In the genomic region with DNA sequence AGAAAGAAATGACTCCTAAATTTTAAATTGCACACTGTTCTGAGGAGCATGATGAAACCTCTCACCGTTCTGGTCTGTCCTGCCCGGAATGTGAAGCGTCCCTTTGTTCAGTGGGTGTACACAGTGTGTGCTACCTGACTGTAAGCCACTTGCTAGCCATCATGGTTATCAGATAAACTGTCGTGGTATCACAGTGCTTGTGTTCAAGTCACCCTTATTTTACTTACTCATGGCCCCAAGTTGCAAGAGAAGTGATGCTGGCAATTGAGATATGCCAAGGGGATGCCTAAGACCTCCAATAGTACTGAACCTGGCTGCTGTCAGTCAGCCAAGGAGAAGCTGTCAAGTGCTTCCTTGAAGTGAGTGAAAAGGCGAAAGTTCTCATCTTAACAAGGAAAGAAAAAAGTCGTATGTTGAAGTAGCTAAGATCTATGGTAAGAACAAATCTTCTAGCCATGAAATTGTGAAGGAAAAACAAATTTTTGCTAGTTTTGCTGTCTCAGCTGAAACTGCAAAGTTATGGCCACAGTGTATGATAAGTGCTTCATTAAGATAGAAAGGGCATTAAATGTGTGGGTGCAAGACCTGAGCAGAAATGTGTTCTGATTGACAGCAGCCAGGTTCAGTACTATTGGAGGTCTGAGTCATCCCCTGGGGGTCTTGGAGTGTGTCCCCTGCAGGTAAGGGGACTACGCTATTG, we compare ENCODE assay signal across 19 cellular contexts. TPM values are rescaled to one million over a fixed set of nuclear protein-coding genes. Genes with fewer than 3 reads are reported as not detected.
DNase-seq lines count a peak whose midpoint lies in the region; ATAC-seq, FAIRE-seq and TF ChIP-seq lines count a peak whose summit lies in the region.
"Had no signal": no experiment of that assay in that cellular context is flagged by ENCODE, and none has a peak within 500 bp of the region (broad histone marks: within the 10 kb centered on the region; RNA-seq: fewer than 3 reads in every experiment).

No MANE protein-coding gene starts in this region.

- H3K79me2 ChIP-seq in K562 (ENCODE audit: control insufficient read depth, insufficient read depth, low read length), result no peaks in the 10 kb centered on the region

- ATAC-seq in K562, result no peak

- in situ Hi-C loops in K562 (cut with MboI), result no loop called here

- no peak for DNase-seq in activated naive CD4-positive, alpha-beta T cell treated with anti-CD3 and anti-CD28 coated beads, Interleukin-2, amount 10 ng/mL, durations not matched to agents 7 days and 5 days
- DNase-seq in activated naive CD4-positive, alpha-beta T cell treated with anti-CD3 and anti-CD28 coated beads for 36 hours, result no peak
- DNase-seq in HTR-8/SVneo (ENCODE audit: insufficient read length, low spot score), result no peak
- DNase-seq in K562 (ENCODE audit: extremely low read depth in 1 of 4, low spot score in 3 of 4), result no peak
- peak; percentile 14 for DNase-seq in stimulated activated CD8-positive, alpha-beta memory T cell treated with anti-CD3 and anti-CD28 coated beads, Interleukin-4, amount 100 ng/mL, for 48 hours
- DNase-seq in NCI-H82 (lab: John Stamatoyannopoulos, UW), result no peak
- DNase-seq in HCEC 1CT, result no peak
- DNase-seq in chondrocyte (ENCODE audit: low spot score), result no peak
- DNase-seq: CD8-positive, alpha-beta memory T cell; DMS53; left ventricle myocardium inferior; NCI-H526 had no signal

- no peak overlapping the region for H2AFZ ChIP-seq in K562 (ENCODE audit: low read depth, low read length)

- intact Hi-C loops in activated naive CD4-positive, alpha-beta T cell treated with anti-CD3 and anti-CD28 coated beads for 36 hours (cut with micrococcal nuclease), result no loop called here
- intact Hi-C loops in K562 (cut with micrococcal nuclease), result no loop called here

- H3K4me1 Mint-ChIP-seq in activated naive CD4-positive, alpha-beta T cell treated with anti-CD3 and anti-CD28 coated beads, Interleukin-2, amount 10 ng/mL, durations not matched to agents 7 days and 5 days, result peaks cover 64% of the 10 kb centered on the region
- H3K4me1 Mint-ChIP-seq in activated naive CD4-positive, alpha-beta T cell treated with anti-CD3 and anti-CD28 coated beads for 36 hours (ENCODE audit: low read depth), result peaks cover 25% of the 10 kb centered on the region
- peaks cover 30% of the 10 kb centered on the region for H3K4me1 Mint-ChIP-seq in chondrocyte (ENCODE audit: low read depth)

- CTCF ChIA-PET in activated naive CD4-positive, alpha-beta T cell treated with anti-CD3 and anti-CD28 coated beads, Interleukin-2, amount 10 ng/mL, durations not matched to agents 7 days and 5 days (lab: Charles Lee), result interaction anchor here (0.9 to 1.4 kb wide), 3 partner anchors 31 to 141 kb away, joined by 3 to 4 read pairs (median 3); no protein-coding TSS in a partner anchor
- CTCF ChIA-PET in activated naive CD4-positive, alpha-beta T cell treated with anti-CD3 and anti-CD28 coated beads for 36 hours (lab: Charles Lee), result interaction anchor here (1.3 kb wide), 1 partner anchor 33 kb away, joined by 3 read pairs; no protein-coding TSS in a partner anchor
- CTCF ChIA-PET in K562 (lab: Yijun Ruan, JAX; ENCODE audit: low intra/inter-chr PET ratio), result interaction anchor here (0.6 kb wide), 1 partner anchor 791 kb away, joined by 4 read pairs; no protein-coding TSS in a partner anchor

- BruUV-seq in K562 (replicated peaks; lab: Mats Ljungman, UMichigan), result no TSS peak

- H3K4me2 ChIP-seq in K562 (ENCODE audit: insufficient read depth, low read length), result no peak overlapping the region

- H3K9me1 ChIP-seq in K562 (ENCODE audit: control insufficient read depth, insufficient read depth, low read length), result no peaks in the 10 kb centered on the region

- TF ChIP-seq CTCF in K562 (IDR thresholded peaks at IDR 0.05 in 2 of 3, conservative IDR thresholded peaks at IDR 0.05 in 1 of 3; ENCODE audit: insufficient read depth in 2 of 3, low read depth in 1 of 3, low read length in 3 of 3), result no peak
- no peak for TF ChIP-seq CTCF in chondrocyte (IDR thresholded peaks at IDR 0.05)

- H3K9me3 Mint-ChIP-seq in activated naive CD4-positive, alpha-beta T cell treated with anti-CD3 and anti-CD28 coated beads, Interleukin-2, amount 10 ng/mL, durations not matched to agents 7 days and 5 days, result no peaks in the 10 kb centered on the region
- H3K9me3 Mint-ChIP-seq in activated naive CD4-positive, alpha-beta T cell treated with anti-CD3 and anti-CD28 coated beads for 36 hours, result no peaks in the 10 kb centered on the region
- H3K9me3 Mint-ChIP-seq in chondrocyte (ENCODE audit: low read depth), result no peaks in the 10 kb centered on the region
- H3K9me3 Mint-ChIP-seq: activated naive CD4-positive, alpha-beta T cell treated with anti-CD3 and anti-CD28 coated beads, Interleukin-2, amount 50 U/mL, for 24 hours; CD8-positive, alpha-beta memory T cell had no signal

- H3K9ac ChIP-seq in K562 (ENCODE audit: insufficient read depth in 1 of 2, low read depth in 2 of 2, low read length in 2 of 2), result no peak overlapping the region

- no peak for TF ChIP-seq EP300 in K562 (IDR thresholded peaks at IDR 0.05; ENCODE audit: low read length)

- H3K9me3 ChIP-seq in K562 (replicated peaks; ENCODE audit: control insufficient read depth, insufficient read depth, low read depth, low read length), result no peaks in the 10 kb centered on the region
- H3K9me3 ChIP-seq: left ventricle myocardium inferior, right atrium auricular region, vagina had no signal

- FAIRE-seq in HTR-8/SVneo (lab: Jason Lieb, UNC) (peak; percentile 59), K562 (lab: Jason Lieb, UNC) (no peak)

- POLR2A ChIA-PET in K562 (lab: Yijun Ruan, JAX), result no interaction called here

- no peak overlapping the region for H3K4me3 Mint-ChIP-seq in activated naive CD4-positive, alpha-beta T cell treated with anti-CD3 and anti-CD28 coated beads, Interleukin-2, amount 10 ng/mL, durations not matched to agents 7 days and 5 days
- H3K4me3 Mint-ChIP-seq in activated naive CD4-positive, alpha-beta T cell treated with anti-CD3 and anti-CD28 coated beads for 36 hours, result no peak overlapping the region
- H3K4me3 Mint-ChIP-seq in chondrocyte (ENCODE audit: unreplicated experiment), result no peak overlapping the region
- H3K4me3 Mint-ChIP-seq: activated naive CD4-positive, alpha-beta T cell treated with anti-CD3 and anti-CD28 coated beads, Interleukin-2, amount 50 U/mL, for 24 hours had no signal

- peak overlapping the region; percentile 4 for H3K27ac Mint-ChIP-seq in activated naive CD4-positive, alpha-beta T cell treated with anti-CD3 and anti-CD28 coated beads, Interleukin-2, amount 10 ng/mL, durations not matched to agents 7 days and 5 days
- no peak overlapping the region for H3K27ac Mint-ChIP-seq in activated naive CD4-positive, alpha-beta T cell treated with anti-CD3 and anti-CD28 coated beads for 36 hours
- no peak overlapping the region for H3K27ac Mint-ChIP-seq in chondrocyte (ENCODE audit: unreplicated experiment)
- H3K27ac Mint-ChIP-seq: activated naive CD4-positive, alpha-beta T cell treated with anti-CD3 and anti-CD28 coated beads, Interleukin-2, amount 50 U/mL, for 24 hours had no signal

- WGBS in K562 (ENCODE audit: insufficient coverage, low coverage, missing lambda C conversion rate), result 1% methylated on average over 7 of the region's 7 CpGs

- no peaks in the 10 kb centered on the region for H4K20me1 ChIP-seq in K562 (replicated peaks; ENCODE audit: control insufficient read depth, insufficient read depth, low read length)

- no peak overlapping the region for H3K4me3 ChIP-seq in K562
- H3K4me3 ChIP-seq: coronary artery, left ventricle myocardium inferior, right atrium auricular region, vagina had no signal

- H3K36me3 Mint-ChIP-seq in activated naive CD4-positive, alpha-beta T cell treated with anti-CD3 and anti-CD28 coated beads, Interleukin-2, amount 10 ng/mL, durations not matched to agents 7 days and 5 days, result peaks cover 17% of the 10 kb centered on the region
- H3K36me3 Mint-ChIP-seq in activated naive CD4-positive, alpha-beta T cell treated with anti-CD3 and anti-CD28 coated beads for 36 hours (ENCODE audit: low read depth), result peaks cover 1% of the 10 kb centered on the region
- H3K36me3 Mint-ChIP-seq in chondrocyte (ENCODE audit: low read depth), result peaks cover 2% of the 10 kb centered on the region

- TF ChIP-seq RAD21 in K562 (CRISPR knock-in tag; conservative IDR thresholded peaks at IDR 0.05 in 1 of 2, IDR thresholded peaks at IDR 0.05 in 1 of 2), result no peak

- H3K27me3 Mint-ChIP-seq in activated naive CD4-positive, alpha-beta T cell treated with anti-CD3 and anti-CD28 coated beads, Interleukin-2, amount 10 ng/mL, durations not matched to agents 7 days and 5 days, result peaks cover 2% of the 10 kb centered on the region
- H3K27me3 Mint-ChIP-seq in activated naive CD4-positive, alpha-beta T cell treated with anti-CD3 and anti-CD28 coated beads for 36 hours (ENCODE audit: low read depth), result no peaks in the 10 kb centered on the region
- H3K27me3 Mint-ChIP-seq in chondrocyte (ENCODE audit: low read depth), result peaks cover 5% of the 10 kb centered on the region
- H3K27me3 Mint-ChIP-seq: activated naive CD4-positive, alpha-beta T cell treated with anti-CD3 and anti-CD28 coated beads, Interleukin-2, amount 50 U/mL, for 24 hours; CD8-positive, alpha-beta memory T cell had no signal

- H3K27me3 ChIP-seq in K562 (ENCODE audit: control insufficient read depth in 2 of 2, insufficient read depth in 2 of 2, low read length in 2 of 2), result peaks cover 0 to 13% of the 10 kb centered on the region in 2 experiments; a peak in 2 of 5 replicates
- H3K27me3 ChIP-seq: right atrium auricular region, vagina had no signal

- H3K4me1 ChIP-seq in K562 (replicated peaks in 1 of 2; ENCODE audit: control insufficient read depth in 2 of 2, insufficient read depth in 2 of 2, low read length in 2 of 2), result peaks cover 0 to 10% of the 10 kb centered on the region in 2 experiments; a peak in 2 of 5 replicates
- H3K4me1 ChIP-seq: vagina had no signal

- no peak overlapping the region for H3K27ac ChIP-seq in K562 (ENCODE audit: extremely low read depth, low read depth, low read length)
- H3K27ac ChIP-seq: coronary artery, left ventricle myocardium inferior, right atrium auricular region, vagina had no signal

- H3K36me3 ChIP-seq in K562 (ENCODE audit: control insufficient read depth, insufficient read depth, low read length), result no peaks in the 10 kb centered on the region
- H3K36me3 ChIP-seq: left ventricle myocardium inferior, right atrium auricular region, vagina had no signal

- TF ChIP-seq POLR2A in K562 (conservative IDR thresholded peaks at IDR 0.05), result no peak

RNA-seq across cellular contexts. Expression of a gene that starts 5.8 kb away (rescaled TPM):
- under 1 TPM; 0.12 to 0.22 TPM for total RNA-seq in activated naive CD4-positive, alpha-beta T cell treated with anti-CD3 and anti-CD28 coated beads for 36 hours
- total RNA-seq in K562 (2011; cell fraction: chromatin; rRNA removed; ENCODE audit: low replicate concordance), result not detected in 2 replicates
- not detected in 2 replicates for total RNA-seq in K562 (2011; cell fraction: nucleolus; rRNA removed)
- not detected in 2 replicates for total RNA-seq in K562 (2011; cell fraction: nucleoplasm; rRNA removed)
- total RNA-seq in K562 (2014; rRNA removed), result not detected in 2 replicates
- not detected in 2 replicates for total RNA-seq in K562 (2014; rRNA removed; fragmentation: Illumina TruSeq; extraction: Trizol)
- total RNA-seq in K562 (2015; rRNA removed; fragmentation: Illumina TruSeq; extraction: Trizol), result not detected in 2 replicates
- total RNA-seq in K562 (2021), result 0.04 TPM in 1 of 2 replicates, not detected in the other
- not detected in 2 replicates for polyA plus RNA-seq in K562 (2011; rRNA removed)
- not detected in 2 replicates for polyA plus RNA-seq in K562 (2011; cell fraction: cytosol; rRNA removed)
- not detected in 2 replicates for polyA plus RNA-seq in K562 (2011; cell fraction: nucleus; rRNA removed)
- 0.04 TPM in 1 of 2 replicates, not detected in the other for polyA plus RNA-seq in K562 (2012)
- polyA plus RNA-seq in K562 (2014; fragmentation: Illumina TruSeq; extraction: Trizol), result not detected in 2 replicates
- polyA plus RNA-seq in K562 (2014; fragmentation: Nextera tagmentation; extraction: Ambion mirVana), result not detected
- polyA plus RNA-seq in K562 (2014; rRNA removed), result not detected in 2 replicates
- not detected in 2 replicates for polyA minus RNA-seq in K562 (2011; rRNA and poly(A)+ RNA removed)
- not detected in 2 replicates for polyA minus RNA-seq in K562 (2011; cell fraction: cytosol; rRNA and poly(A)+ RNA removed)
- not detected in 2 replicates for polyA minus RNA-seq in K562 (2011; cell fraction: nucleus; rRNA and poly(A)+ RNA removed)
- not detected in 3 replicates for total RNA-seq in chondrocyte
- total RNA-seq: HT-29, osteoblast had no signal
- polyA plus RNA-seq: AG04450 had no signal
